25 cellular contexts compared by ENCODE assay signal in the genomic region with DNA sequence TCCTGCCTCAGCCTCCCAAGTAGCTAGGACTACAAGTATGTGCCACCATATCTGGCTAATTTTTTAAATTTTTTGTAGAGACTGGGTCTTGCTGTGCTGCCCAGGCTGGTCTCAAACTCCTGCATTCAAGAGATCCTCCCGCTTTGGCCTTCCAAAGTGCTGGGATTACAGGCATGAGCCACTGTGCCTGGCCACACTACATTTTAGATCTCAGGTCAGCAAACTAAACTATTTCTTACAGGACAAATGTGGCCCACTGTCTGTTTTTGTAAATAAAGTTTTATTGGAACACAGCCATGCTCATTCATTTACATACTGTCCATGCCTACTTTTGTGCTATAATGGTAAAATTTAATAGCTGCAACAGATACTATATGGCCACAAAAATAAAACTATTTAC. TPM values are rescaled to one million over a fixed set of nuclear protein-coding genes. Genes with fewer than 3 reads are reported as not detected.
DNase-seq lines count a peak whose midpoint lies in the region; ATAC-seq, FAIRE-seq and TF ChIP-seq lines count a peak whose summit lies in the region.
"Had no signal": no experiment of that assay in that cellular context is flagged by ENCODE, and none has a peak within 500 bp of the region (broad histone marks: within the 10 kb centered on the region; RNA-seq: fewer than 3 reads in every experiment).

No MANE protein-coding gene starts in this region.

- CTCF ChIA-PET in WTC11 (lab: Charles Lee) (interaction anchor here (1.4 kb wide), 1 partner anchor 18 kb away, joined by 3 read pairs; a partner anchor contains a TSS), K562 (lab: Yijun Ruan, JAX; ENCODE audit: low intra/inter-chr PET ratio) (no interaction called here)

- peaks cover 2% of the 10 kb centered on the region for H3K9me1 ChIP-seq in K562 (ENCODE audit: control insufficient read depth, insufficient read depth, low read length)

- TF ChIP-seq RAD21 in K562 (CRISPR knock-in tag; conservative IDR thresholded peaks at IDR 0.05 in 1 of 2, IDR thresholded peaks at IDR 0.05 in 1 of 2), result no peak

- H3K36me3 Mint-ChIP-seq in WTC11, result no peaks in the 10 kb centered on the region; the same call in none of the 2 replicates

- H3K4me3 ChIP-seq in K562 (no peak overlapping the region), heart right ventricle (no peak overlapping the region)
- H3K4me3 ChIP-seq: BLaER1 had no signal

- H3K9me3 Mint-ChIP-seq in WTC11, result no peaks in the 10 kb centered on the region
- H3K9me3 Mint-ChIP-seq: CD14-positive monocyte; CD8-positive, alpha-beta memory T cell had no signal

- H2AFZ ChIP-seq in K562 (ENCODE audit: low read depth, low read length), result no peak overlapping the region

- FAIRE-seq in GM12891 (lab: Jason Lieb, UNC) (peak; percentile 5), K562 (lab: Jason Lieb, UNC) (no peak)
- FAIRE-seq: A204.1, GM12892, GM18507 had no signal

- DNase-seq in GM12891 (ENCODE audit: insufficient read length, low spot score) (no peak), WTC11 (ENCODE audit: low spot score) (no peak), K562 (ENCODE audit: extremely low read depth in 1 of 4, low spot score in 3 of 4) (no peak), NCI-H226 (no peak), heart right ventricle (no peak)
- DNase-seq: 8988T; ACHN; BE2C; C1 segment of cervical spinal cord; CD4-positive, alpha-beta memory T cell; CD4-positive, CD25-positive, alpha-beta regulatory T cell; CD8-positive, alpha-beta memory T cell; COR-L47; DMS 273 treated with DMSO at 0.1 percent for 48 hours; DMS153; DMS53; DMS79; DND-41; EL; GDM1 had no signal

- no peak overlapping the region for H3K4me3 Mint-ChIP-seq in WTC11
- H3K4me3 Mint-ChIP-seq: CD14-positive monocyte; CD4-positive, alpha-beta memory T cell; CD4-positive, CD25-positive, alpha-beta regulatory T cell; CD8-positive, alpha-beta memory T cell had no signal

- H3K4me1 Mint-ChIP-seq in WTC11, result peaks cover 29% of the 10 kb centered on the region

- ATAC-seq in WTC11 (no peak), K562 (no peak), heart right ventricle (no peak)

- TF ChIP-seq CTCF in WTC11 (IDR thresholded peaks at IDR 0.05) (no peak), K562 (IDR thresholded peaks at IDR 0.05 in 2 of 3, conservative IDR thresholded peaks at IDR 0.05 in 1 of 3; ENCODE audit: insufficient read depth in 2 of 3, low read depth in 1 of 3, low read length in 3 of 3) (no peak), heart right ventricle (IDR thresholded peaks at IDR 0.05) (no peak)

- POLR2A ChIA-PET in WTC11 (lab: Charles Lee), result interaction anchor here (0.6 kb wide), 1 partner anchor 20 kb away, joined by 4 read pairs; no protein-coding TSS in a partner anchor
- POLR2A ChIA-PET in K562 (lab: Yijun Ruan, JAX), result interaction anchor here (0.9 kb wide), 1 partner anchor 17 kb away, joined by 3 read pairs; no protein-coding TSS in a partner anchor

- H3K9ac ChIP-seq in K562 (ENCODE audit: insufficient read depth in 1 of 2, low read depth in 2 of 2, low read length in 2 of 2), result no peak overlapping the region
- H3K9ac ChIP-seq: BLaER1 had no signal

- TF ChIP-seq POLR2A in GM12891 (IDR thresholded peaks at IDR 0.05; ENCODE audit: low read depth, low read length) (no peak), K562 (conservative IDR thresholded peaks at IDR 0.05) (no peak)

- intact Hi-C loops in K562 (cut with micrococcal nuclease), result no loop called here
- intact Hi-C loops in heart right ventricle (cut with DNase I), result no loop called here

- no peak for TF ChIP-seq EP300 in K562 (IDR thresholded peaks at IDR 0.05; ENCODE audit: low read length)

- H3K4me1 ChIP-seq in K562 (replicated peaks in 1 of 2; ENCODE audit: control insufficient read depth in 2 of 2, insufficient read depth in 2 of 2, low read length in 2 of 2), result peaks cover 15 to 19% of the 10 kb centered on the region in 2 experiments; a peak in 4 of 5 replicates
- H3K4me1 ChIP-seq in heart right ventricle, result peaks cover 0 to 16% (median 0%) of the 10 kb centered on the region in 9 donors
- H3K4me1 ChIP-seq: BE2C, BLaER1 had no signal

- H3K9me3 ChIP-seq in K562 (replicated peaks; ENCODE audit: control insufficient read depth, insufficient read depth, low read depth, low read length) (no peaks in the 10 kb centered on the region), heart right ventricle (no peaks in the 10 kb centered on the region)
- H3K9me3 ChIP-seq: BE2C had no signal

- no peaks in the 10 kb centered on the region for H3K27me3 ChIP-seq in K562 (ENCODE audit: control insufficient read depth in 2 of 2, insufficient read depth in 2 of 2, low read length in 2 of 2)
- no peaks in the 10 kb centered on the region for H3K27me3 ChIP-seq in heart right ventricle
- H3K27me3 ChIP-seq: BE2C, BLaER1 had no signal

- H3K36me3 ChIP-seq in K562 (ENCODE audit: control insufficient read depth, insufficient read depth, low read length) (0 out of 3 replicates have a peak, but pooled peaks cover 3% of the 10 kb centered on the region), heart right ventricle (peaks cover 0 to 10% (median 2%) of the 10 kb centered on the region in 9 donors)
- H3K36me3 ChIP-seq: BE2C had no signal

- H3K79me2 ChIP-seq in K562 (ENCODE audit: control insufficient read depth, insufficient read depth, low read length), result peaks cover 70% of the 10 kb centered on the region

- H3K27ac Mint-ChIP-seq in WTC11, result peak overlapping the region; percentile 38; the same call in 1 of the 2 replicates

- no peaks in the 10 kb centered on the region for H4K20me1 ChIP-seq in K562 (replicated peaks; ENCODE audit: control insufficient read depth, insufficient read depth, low read length)

- no TSS peak for BruUV-seq in K562 (replicated peaks; lab: Mats Ljungman, UMichigan)

- no peak overlapping the region; the same call in 2 of the 3 replicates for H3K27ac ChIP-seq in K562 (ENCODE audit: extremely low read depth, low read depth, low read length)
- H3K27ac ChIP-seq in heart right ventricle, result no peak overlapping the region
- H3K27ac ChIP-seq: BLaER1 had no signal

- in situ Hi-C loops in K562 (cut with MboI), result no loop called here

- 60% methylated on average over 1 of the region's 1 CpG for WGBS in K562 (ENCODE audit: insufficient coverage, low coverage, missing lambda C conversion rate)
- WGBS in heart right ventricle, 2 donors, result 98 to 100% methylated on average over 1 of the region's 1 CpG

- H3K27me3 Mint-ChIP-seq in WTC11 (ENCODE audit: low read depth), result no peaks in the 10 kb centered on the region
- H3K27me3 Mint-ChIP-seq: CD4-positive, alpha-beta memory T cell; CD4-positive, CD25-positive, alpha-beta regulatory T cell; CD8-positive, alpha-beta memory T cell had no signal

- no peak overlapping the region for H3K4me2 ChIP-seq in K562 (ENCODE audit: insufficient read depth, low read length)
- H3K4me2 ChIP-seq: BLaER1 had no signal

TF ChIP-seq in GM12891, 5 proteins besides CTCF, POLR2A, EP300 and RAD21:
- no peak for TF ChIP-seq PAX5 (IDR thresholded peaks at IDR 0.05; ENCODE audit: insufficient read depth, low read length, severe bottlenecking)
- TF ChIP-seq POU2F2 (IDR thresholded peaks at IDR 0.05; ENCODE audit: low read depth, low read length), result no peak
- TF ChIP-seq TAF1 (IDR thresholded peaks at IDR 0.05; ENCODE audit: low read depth, low read length), result no peak

TF ChIP-seq in WTC11, 78 proteins besides CTCF, POLR2A, EP300 and RAD21 (continues in another document):
- TF ChIP-seq, protein P1, sequence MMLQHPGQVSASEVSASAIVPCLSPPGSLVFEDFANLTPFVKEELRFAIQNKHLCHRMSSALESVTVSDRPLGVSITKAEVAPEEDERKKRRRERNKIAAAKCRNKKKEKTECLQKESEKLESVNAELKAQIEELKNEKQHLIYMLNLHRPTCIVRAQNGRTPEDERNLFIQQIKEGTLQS (CRISPR knock-in tag; conservative IDR thresholded peaks at IDR 0.05), result no peak
- TF ChIP-seq ZNF219 (CRISPR knock-in tag; IDR thresholded peaks at IDR 0.05; ENCODE audit: borderline replicate concordance) (no peak), ZNF121 (CRISPR knock-in tag; IDR thresholded peaks at IDR 0.05) (peak; percentile 82), GTF2I (CRISPR knock-in tag; conservative IDR thresholded peaks at IDR 0.05) (no peak)

TF ChIP-seq in K562, 482 proteins besides CTCF, POLR2A, EP300 and RAD21 (continues in another document):
- TF ChIP-seq ZNF121 (CRISPR knock-in tag; conservative IDR thresholded peaks at IDR 0.05) (0 out of 2 replicates have a peak, but pooled peaks have one; percentile 18), ZNF766 (CRISPR knock-in tag; conservative IDR thresholded peaks at IDR 0.05) (no peak)

RNA-seq across cellular contexts. Expression of a gene that starts 17.8 kb away (rescaled TPM):
- polyA plus RNA-seq in GM12891 (2012; ENCODE audit: low read depth, missing spikeins), result 1.1 TPM
- total RNA-seq in WTC11 (2021), result 30.9 to 34.1 TPM (median 33.2 TPM) in 3 replicates
- total RNA-seq in K562 (2011; cell fraction: chromatin; rRNA removed; ENCODE audit: low replicate concordance), result 25.1 and 27.1 TPM in 2 replicates
- total RNA-seq in K562 (2011; cell fraction: nucleolus; rRNA removed), result 6.3 and 7.1 TPM in 2 replicates
- total RNA-seq in K562 (2011; cell fraction: nucleoplasm; rRNA removed), result 9.8 and 13.5 TPM in 2 replicates
- 2.3 and 3.0 TPM in 2 replicates for total RNA-seq in K562 (2014; rRNA removed)
- 4.0 and 4.1 TPM in 2 replicates for total RNA-seq in K562 (2014; rRNA removed; fragmentation: Illumina TruSeq; extraction: Trizol)
- 4.3 and 4.7 TPM in 2 replicates for total RNA-seq in K562 (2015; rRNA removed; fragmentation: Illumina TruSeq; extraction: Trizol)
- 7.7 and 8.1 TPM in 2 replicates for total RNA-seq in K562 (2021)
- polyA plus RNA-seq in K562 (2011; rRNA removed), result 2.9 and 3.8 TPM in 2 replicates
- polyA plus RNA-seq in K562 (2011; cell fraction: cytosol; rRNA removed), result 1.9 and 2.6 TPM in 2 replicates
- 7.3 and 7.8 TPM in 2 replicates for polyA plus RNA-seq in K562 (2011; cell fraction: nucleus; rRNA removed)
- 0.98 and 1.3 TPM in 2 replicates for polyA plus RNA-seq in K562 (2012)
- polyA plus RNA-seq in K562 (2014; fragmentation: Illumina TruSeq; extraction: Trizol), result 1.5 and 1.7 TPM in 2 replicates
- polyA plus RNA-seq in K562 (2014; fragmentation: Nextera tagmentation; extraction: Ambion mirVana), result 1 to 10 TPM in 1 of 2 experiments, under 1 TPM in 1; 0.64 to 1.4 TPM
- polyA plus RNA-seq in K562 (2014; rRNA removed), result 1.7 and 1.9 TPM in 2 replicates
- polyA minus RNA-seq in K562 (2011; rRNA and poly(A)+ RNA removed), result 16.1 and 21.9 TPM in 2 replicates
- polyA minus RNA-seq in K562 (2011; cell fraction: cytosol; rRNA and poly(A)+ RNA removed), result 6.4 and 9.0 TPM in 2 replicates
- 6.7 and 12.4 TPM in 2 replicates for polyA minus RNA-seq in K562 (2011; cell fraction: nucleus; rRNA and poly(A)+ RNA removed)
- 10 to 100 TPM; 12.5 to 26.3 (median 16.4) TPM for total RNA-seq in heart right ventricle
- polyA plus RNA-seq in heart right ventricle, result 1 to 10 TPM; 1.1 to 3.7 TPM
